ENCODE assay signal across 1 cellular context in the genomic region with DNA sequence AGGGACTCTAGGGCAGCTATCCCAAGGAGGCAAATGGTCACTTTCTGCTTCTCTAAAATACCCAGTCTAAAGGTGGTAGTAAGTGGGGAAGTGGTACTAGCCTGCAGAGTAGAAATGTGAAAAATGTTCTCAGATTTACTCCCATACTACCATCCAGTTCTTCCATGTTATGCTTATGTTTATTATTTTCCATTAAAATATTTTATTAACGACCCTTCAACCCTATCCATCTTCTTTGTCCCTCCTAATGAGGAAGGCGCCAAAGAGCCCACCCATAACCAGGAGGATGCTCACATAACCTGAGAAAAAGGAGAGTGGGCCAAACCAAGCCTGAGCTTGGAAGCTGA.
TF ChIP-seq lines count a peak whose summit lies in the region.

No MANE protein-coding gene starts in this region.

TF ChIP-seq in HepG2, 621 proteins besides CTCF, POLR2A, EP300 and RAD21 (continued from another document):
- TF ChIP-seq, protein P1, sequence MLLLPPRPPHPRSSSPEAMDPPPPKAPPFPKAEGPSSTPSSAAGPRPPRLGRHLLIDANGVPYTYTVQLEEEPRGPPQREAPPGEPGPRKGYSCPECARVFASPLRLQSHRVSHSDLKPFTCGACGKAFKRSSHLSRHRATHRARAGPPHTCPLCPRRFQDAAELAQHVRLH (CRISPR knock-in tag; IDR thresholded peaks at IDR 0.05; ENCODE audit: borderline replicate concordance, low read depth), result no peak
- 0 out of 2 replicates have a peak, but pooled peaks have one; percentile 17 for TF ChIP-seq SIN3A (IDR thresholded peaks at IDR 0.05; ENCODE audit: borderline replicate concordance, low read depth, low read length)
- 0 out of 2 replicates have a peak, but pooled peaks have one; percentile 47 for TF ChIP-seq ZNF264 (CRISPR knock-in tag; IDR thresholded peaks at IDR 0.05)
- TF ChIP-seq, protein P2, sequence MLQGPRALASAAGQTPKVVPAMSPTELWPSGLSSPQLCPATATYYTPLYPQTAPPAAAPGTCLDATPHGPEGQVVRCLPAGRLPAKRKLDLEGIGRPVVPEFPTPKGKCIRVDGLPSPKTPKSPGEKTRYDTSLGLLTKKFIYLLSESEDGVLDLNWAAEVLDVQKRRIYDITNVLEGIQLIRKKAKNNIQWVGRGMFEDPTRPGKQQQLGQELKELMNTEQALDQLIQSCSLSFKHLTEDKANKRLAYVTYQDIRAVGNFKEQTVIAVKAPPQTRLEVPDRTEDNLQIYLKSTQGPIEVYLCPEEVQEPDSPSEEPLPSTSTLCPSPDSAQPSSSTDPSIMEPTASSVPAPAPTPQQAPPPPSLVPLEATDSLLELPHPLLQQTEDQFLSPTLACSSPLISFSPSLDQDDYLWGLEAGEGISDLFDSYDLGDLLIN (CRISPR knock-in tag; IDR thresholded peaks at IDR 0.05; ENCODE audit: borderline replicate concordance), result 0 out of 2 replicates have a peak, but pooled peaks have one; percentile 39
- TF ChIP-seq YEATS4 (CRISPR knock-in tag; IDR thresholded peaks at IDR 0.05; ENCODE audit: borderline replicate concordance), result 0 out of 2 replicates have a peak, but pooled peaks have one; percentile 24
- TF ChIP-seq ZNF652 (CRISPR knock-in tag; IDR thresholded peaks at IDR 0.05; ENCODE audit: borderline replicate concordance, low read depth), result no peak
- TF ChIP-seq ZNF670 (CRISPR knock-in tag; IDR thresholded peaks at IDR 0.05; ENCODE audit: borderline replicate concordance), result no peak
- no peak for TF ChIP-seq PBX3 (CRISPR knock-in tag; IDR thresholded peaks at IDR 0.05; ENCODE audit: borderline replicate concordance)
- TF ChIP-seq PAF1 (CRISPR knock-in tag; IDR thresholded peaks at IDR 0.05), result no peak
- no peak for TF ChIP-seq HNRNPL (IDR thresholded peaks at IDR 0.05; ENCODE audit: low read depth, low read length)
- TF ChIP-seq ZNF34 (CRISPR knock-in tag; IDR thresholded peaks at IDR 0.05; ENCODE audit: borderline replicate concordance), result no peak
- TF ChIP-seq BRCA1 (CRISPR knock-in tag; IDR thresholded peaks at IDR 0.05), result 0 out of 2 replicates have a peak, but pooled peaks have one; percentile 39
- TF ChIP-seq ZNF800 (CRISPR knock-in tag; IDR thresholded peaks at IDR 0.05), result 0 out of 2 replicates have a peak, but pooled peaks have one; percentile 67
- TF ChIP-seq ZNF615 (CRISPR knock-in tag; IDR thresholded peaks at IDR 0.05; ENCODE audit: borderline replicate concordance), result no peak
- TF ChIP-seq, protein P3, sequence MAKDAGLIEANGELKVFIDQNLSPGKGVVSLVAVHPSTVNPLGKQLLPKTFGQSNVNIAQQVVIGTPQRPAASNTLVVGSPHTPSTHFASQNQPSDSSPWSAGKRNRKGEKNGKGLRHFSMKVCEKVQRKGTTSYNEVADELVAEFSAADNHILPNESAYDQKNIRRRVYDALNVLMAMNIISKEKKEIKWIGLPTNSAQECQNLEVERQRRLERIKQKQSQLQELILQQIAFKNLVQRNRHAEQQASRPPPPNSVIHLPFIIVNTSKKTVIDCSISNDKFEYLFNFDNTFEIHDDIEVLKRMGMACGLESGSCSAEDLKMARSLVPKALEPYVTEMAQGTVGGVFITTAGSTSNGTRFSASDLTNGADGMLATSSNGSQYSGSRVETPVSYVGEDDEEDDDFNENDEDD (CRISPR knock-in tag; IDR thresholded peaks at IDR 0.05; ENCODE audit: borderline replicate concordance), result no peak
- TF ChIP-seq, protein P4, sequence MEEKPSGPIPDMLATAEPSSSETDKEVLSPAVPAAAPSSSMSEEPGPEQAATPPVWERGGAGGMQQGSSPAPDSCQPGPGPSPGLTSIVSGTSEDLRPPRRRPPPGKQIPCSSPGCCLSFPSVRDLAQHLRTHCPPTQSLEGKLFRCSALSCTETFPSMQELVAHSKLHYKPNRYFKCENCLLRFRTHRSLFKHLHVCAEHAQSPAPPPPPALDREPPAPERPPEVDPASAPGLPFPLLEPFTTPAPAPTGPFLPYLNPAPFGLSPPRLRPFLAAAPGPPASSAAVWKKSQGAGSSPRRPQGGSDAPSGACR (CRISPR knock-in tag; IDR thresholded peaks at IDR 0.05), result no peak
- TF ChIP-seq ZNF383 (CRISPR knock-in tag; IDR thresholded peaks at IDR 0.05; ENCODE audit: borderline replicate concordance), result no peak
- TF ChIP-seq, protein P5, sequence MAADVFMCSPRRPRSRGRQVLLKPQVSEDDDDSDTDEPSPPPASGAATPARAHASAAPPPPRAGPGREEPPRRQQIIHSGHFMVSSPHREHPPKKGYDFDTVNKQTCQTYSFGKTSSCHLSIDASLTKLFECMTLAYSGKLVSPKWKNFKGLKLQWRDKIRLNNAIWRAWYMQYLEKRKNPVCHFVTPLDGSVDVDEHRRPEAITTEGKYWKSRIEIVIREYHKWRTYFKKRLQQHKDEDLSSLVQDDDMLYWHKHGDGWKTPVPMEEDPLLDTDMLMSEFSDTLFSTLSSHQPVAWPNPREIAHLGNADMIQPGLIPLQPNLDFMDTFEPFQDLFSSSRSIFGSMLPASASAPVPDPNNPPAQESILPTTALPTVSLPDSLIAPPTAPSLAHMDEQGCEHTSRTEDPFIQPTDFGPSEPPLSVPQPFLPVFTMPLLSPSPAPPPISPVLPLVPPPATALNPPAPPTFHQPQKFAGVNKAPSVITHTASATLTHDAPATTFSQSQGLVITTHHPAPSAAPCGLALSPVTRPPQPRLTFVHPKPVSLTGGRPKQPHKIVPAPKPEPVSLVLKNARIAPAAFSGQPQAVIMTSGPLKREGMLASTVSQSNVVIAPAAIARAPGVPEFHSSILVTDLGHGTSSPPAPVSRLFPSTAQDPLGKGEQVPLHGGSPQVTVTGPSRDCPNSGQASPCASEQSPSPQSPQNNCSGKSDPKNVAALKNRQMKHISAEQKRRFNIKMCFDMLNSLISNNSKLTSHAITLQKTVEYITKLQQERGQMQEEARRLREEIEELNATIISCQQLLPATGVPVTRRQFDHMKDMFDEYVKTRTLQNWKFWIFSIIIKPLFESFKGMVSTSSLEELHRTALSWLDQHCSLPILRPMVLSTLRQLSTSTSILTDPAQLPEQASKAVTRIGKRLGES (CRISPR knock-in tag; IDR thresholded peaks at IDR 0.05; ENCODE audit: borderline replicate concordance), result no peak
- TF ChIP-seq, protein P6, sequence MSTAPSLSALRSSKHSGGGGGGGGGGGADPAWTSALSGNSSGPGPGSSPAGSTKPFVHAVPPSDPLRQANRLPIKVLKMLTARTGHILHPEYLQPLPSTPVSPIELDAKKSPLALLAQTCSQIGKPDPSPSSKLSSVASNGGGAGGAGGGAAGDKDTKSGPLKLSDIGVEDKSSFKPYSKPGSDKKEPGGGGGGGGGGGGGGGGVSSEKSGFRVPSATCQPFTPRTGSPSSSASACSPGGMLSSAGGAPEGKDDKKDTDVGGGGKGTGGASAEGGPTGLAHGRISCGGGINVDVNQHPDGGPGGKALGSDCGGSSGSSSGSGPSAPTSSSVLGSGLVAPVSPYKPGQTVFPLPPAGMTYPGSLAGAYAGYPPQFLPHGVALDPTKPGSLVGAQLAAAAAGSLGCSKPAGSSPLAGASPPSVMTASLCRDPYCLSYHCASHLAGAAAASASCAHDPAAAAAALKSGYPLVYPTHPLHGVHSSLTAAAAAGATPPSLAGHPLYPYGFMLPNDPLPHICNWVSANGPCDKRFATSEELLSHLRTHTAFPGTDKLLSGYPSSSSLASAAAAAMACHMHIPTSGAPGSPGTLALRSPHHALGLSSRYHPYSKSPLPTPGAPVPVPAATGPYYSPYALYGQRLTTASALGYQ (CRISPR knock-in tag; IDR thresholded peaks at IDR 0.05), result peak; percentile 75; the same call in 1 of the 2 replicates
